Comparison of ENCODE assay signal across 8 cellular contexts in genomic region chr2:101474752-101475384, GRCh38. TPM values are rescaled to one million over a fixed set of nuclear protein-coding genes. Genes with fewer than 3 reads are reported as not detected.
DNase-seq lines count a peak whose midpoint lies in the region; ATAC-seq and TF ChIP-seq lines count a peak whose summit lies in the region.

Gene RFX8 (minus strand): TSS chr2:101475112. CDS start chr2:101466848, 8,264 bp downstream.

- H3K27ac ChIP-seq in CD4-positive, CD25-positive, alpha-beta regulatory T cell (ENCODE audit: insufficient read depth, low read length, poor library complexity, severe bottlenecking), result peak within 1 kb of the TSS; percentile 2
- peak within 1 kb of the TSS in 3 of 4 donors; percentile 1 to 25 (median 19) for H3K27ac ChIP-seq in Peyer's patch

- ATAC-seq in CD4-positive, CD25-positive, alpha-beta regulatory T cell (ENCODE audit: low read depth in 2 of 2), result peak; percentile 87 to 89
- peak; percentile 94 to 96 for ATAC-seq in activated naive CD4-positive, alpha-beta T cell treated with anti-CD3 and anti-CD28 coated beads, Interleukin-2, amount 50 U/mL, for 72 hours
- ATAC-seq in GM19463 (IDR thresholded peaks at IDR 0.05; ENCODE audit: unreplicated experiment) (no peak), GM18858 (IDR thresholded peaks at IDR 0.05; ENCODE audit: unreplicated experiment) (no peak), GM18520 (IDR thresholded peaks at IDR 0.05; ENCODE audit: unreplicated experiment) (no peak)

- DNase-seq in CD4-positive, CD25-positive, alpha-beta regulatory T cell, result peak in 2 of 3 donors; percentile 52 to 88
- peak in 1 of 3 donors; percentile 54 for DNase-seq in Peyer's patch
- DNase-seq in activated naive CD4-positive, alpha-beta T cell treated with anti-CD3 and anti-CD28 coated beads, Interleukin-2, amount 50 U/mL, for 72 hours (ENCODE audit: low spot score in 2 of 2), result peak; percentile 65 to 80
- peak; percentile 71 for DNase-seq in stimulated activated CD4-positive, alpha-beta T cell treated with anti-CD3 and anti-CD28 coated beads, Interleukin-15, amount 100 ng/mL, for 24 hours

- no peak for TF ChIP-seq CTCF in Peyer's patch (IDR thresholded peaks at IDR 0.05)

- peaks cover 14% of the 10 kb centered on the region for H3K4me1 ChIP-seq in CD4-positive, CD25-positive, alpha-beta regulatory T cell (ENCODE audit: control insufficient read depth, insufficient read depth, low read length, poor library complexity, severe bottlenecking)
- peaks cover 0 to 14% (median 4%) of the 10 kb centered on the region in 4 donors for H3K4me1 ChIP-seq in Peyer's patch

- peak within 1 kb of the TSS; percentile 57 to 89 (median 63) for H3K27ac Mint-ChIP-seq in CD4-positive, CD25-positive, alpha-beta regulatory T cell
- H3K27ac Mint-ChIP-seq in activated naive CD4-positive, alpha-beta T cell treated with anti-CD3 and anti-CD28 coated beads, Interleukin-2, amount 50 U/mL, for 72 hours, result peak within 1 kb of the TSS; percentile 79 to 82

- peak within 1 kb of the TSS; percentile 84 for H3K4me3 ChIP-seq in CD4-positive, CD25-positive, alpha-beta regulatory T cell (ENCODE audit: low read depth, low read length)
- H3K4me3 ChIP-seq in Peyer's patch, result peak within 1 kb of the TSS; percentile 39 to 65 (median 55)
- peak within 1 kb of the TSS; percentile 44 for H3K4me3 ChIP-seq in iPS-11a (ENCODE audit: low read depth, low read length)

- no peaks in the 10 kb centered on the region for H3K9me3 Mint-ChIP-seq in CD4-positive, CD25-positive, alpha-beta regulatory T cell
- H3K9me3 Mint-ChIP-seq in activated naive CD4-positive, alpha-beta T cell treated with anti-CD3 and anti-CD28 coated beads, Interleukin-2, amount 50 U/mL, for 72 hours, result no peaks in the 10 kb centered on the region

- TF ChIP-seq POLR2A in Peyer's patch (IDR thresholded peaks at IDR 0.05), result no peak

- H3K27me3 ChIP-seq in CD4-positive, CD25-positive, alpha-beta regulatory T cell (ENCODE audit: control insufficient read depth, insufficient read depth, low read length), result no peaks in the 10 kb centered on the region
- no peaks in the 10 kb centered on the region for H3K27me3 ChIP-seq in Peyer's patch

- H3K4me3 Mint-ChIP-seq in CD4-positive, CD25-positive, alpha-beta regulatory T cell, result peak within 1 kb of the TSS; percentile 87 to 98 (median 90)

- H3K36me3 ChIP-seq in CD4-positive, CD25-positive, alpha-beta regulatory T cell (ENCODE audit: control insufficient read depth, insufficient read depth, low read length), result no peaks in the 10 kb centered on the region
- H3K36me3 ChIP-seq in Peyer's patch, result no peaks in the 10 kb centered on the region

- no peaks in the 10 kb centered on the region for H3K27me3 Mint-ChIP-seq in CD4-positive, CD25-positive, alpha-beta regulatory T cell

- H3K36me3 Mint-ChIP-seq in CD4-positive, CD25-positive, alpha-beta regulatory T cell, result no peaks in the 10 kb centered on the region
- no peaks in the 10 kb centered on the region for H3K36me3 Mint-ChIP-seq in activated naive CD4-positive, alpha-beta T cell treated with anti-CD3 and anti-CD28 coated beads, Interleukin-2, amount 50 U/mL, for 72 hours

- peaks cover 3 to 26% (median 13%) of the 10 kb centered on the region in 4 donors for H3K4me1 Mint-ChIP-seq in CD4-positive, CD25-positive, alpha-beta regulatory T cell

- H3K9me3 ChIP-seq in CD4-positive, CD25-positive, alpha-beta regulatory T cell (ENCODE audit: control insufficient read depth in 2 of 2, low read length in 2 of 2), result no peaks in the 10 kb centered on the region
- no peaks in the 10 kb centered on the region for H3K9me3 ChIP-seq in Peyer's patch

RNA-seq across cellular contexts. Expression of gene RFX8, which starts in this region (rescaled TPM):
- 5.5 TPM for total RNA-seq in CD4-positive, CD25-positive, alpha-beta regulatory T cell
- polyA plus RNA-seq in CD4-positive, CD25-positive, alpha-beta regulatory T cell, result under 1 TPM in 2 of 4 donors, not detected in 2; 0.16 to 0.50 TPM
- not detected for total RNA-seq in Peyer's patch
- 1 to 10 TPM in 1 of 2 donors, under 1 TPM in 1; 0.76 to 1.9 TPM for total RNA-seq in activated naive CD4-positive, alpha-beta T cell treated with anti-CD3 and anti-CD28 coated beads, Interleukin-2, amount 50 U/mL, for 72 hours

Comparison
In these comparisons a context has a peak if more than half of its experiments do, and no peak if none do; other contexts are left out.
1. ATAC-seq: peak in CD4-positive, CD25-positive, alpha-beta regulatory T cell (2 of 2) and activated naive CD4-positive, alpha-beta T cell treated with anti-CD3 and anti-CD28 coated beads, Interleukin-2, amount 50 U/mL, for 72 hours (2 of 2); none in GM19463 (single experiment), GM18858 (single experiment) and GM18520 (single experiment).
2. Peak in every context shown above with its lines, with median percentiles within 50 percentile points of each other: H3K4me3 ChIP-seq.